In the genomic region with DNA sequence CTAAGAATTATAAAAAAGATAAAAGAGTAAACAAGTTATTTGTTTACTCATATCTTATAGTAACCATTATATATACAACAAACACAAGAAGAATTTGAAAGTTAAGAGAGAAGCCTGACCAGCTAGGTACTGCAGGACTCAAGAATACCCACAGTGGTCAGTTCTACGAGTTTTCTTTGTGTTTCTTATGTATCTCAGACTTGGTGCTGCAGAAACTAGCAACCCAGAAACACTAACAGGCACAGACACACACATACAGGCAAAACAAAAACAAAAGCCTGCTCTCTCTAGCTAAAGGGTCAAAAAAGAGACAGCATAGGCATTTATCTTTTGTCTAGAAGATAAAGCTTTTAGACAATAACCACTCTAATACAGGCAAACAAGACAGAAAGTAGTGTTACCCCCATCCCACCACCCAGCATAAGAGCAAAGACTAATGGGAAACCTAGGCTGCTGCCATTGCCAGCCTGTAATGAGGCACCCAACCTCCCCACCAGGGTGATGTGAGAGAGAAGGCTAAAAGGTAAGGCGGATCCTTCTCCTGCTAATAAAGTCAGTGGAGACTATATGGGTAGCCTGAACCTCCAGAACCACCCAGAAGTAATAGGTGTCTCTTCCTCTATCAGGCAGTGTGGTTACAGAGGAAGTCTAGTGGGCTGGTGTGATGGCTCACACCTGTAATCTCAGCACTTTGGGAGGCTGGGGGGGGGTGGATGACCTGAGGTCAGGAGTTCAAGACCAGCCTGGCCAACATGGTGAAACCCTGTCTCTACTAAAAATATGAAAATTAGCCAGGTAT, we compare ENCODE assay signal across 1 cellular context.
TF ChIP-seq lines count a peak whose summit lies in the region.

No MANE protein-coding gene starts in this region.

TF ChIP-seq in GM12878, 131 proteins besides CTCF, POLR2A, EP300 and RAD21:
- TF ChIP-seq CHD2 (IDR thresholded peaks at IDR 0.05; ENCODE audit: borderline replicate concordance, low read depth, low read length) (no peak), RUNX3 (IDR thresholded peaks at IDR 0.05; ENCODE audit: low read length) (peak; percentile 35; the same call in 1 of the 2 replicates), SPI1 (IDR thresholded peaks at IDR 0.05; ENCODE audit: borderline replicate concordance, insufficient read depth, low read depth, low read length) (peak; percentile 22; the same call in 1 of the 2 replicates)
